20 cellular contexts compared by ENCODE assay signal in genomic region chr5:151495330-151495729, GRCh38. TPM values are rescaled to one million over a fixed set of nuclear protein-coding genes. Genes with fewer than 3 reads are reported as not detected.
DNase-seq lines count a peak whose midpoint lies in the region; ATAC-seq and TF ChIP-seq lines count a peak whose summit lies in the region.
"Had no signal": no experiment of that assay in that cellular context is flagged by ENCODE, and none has a peak within 500 bp of the region (broad histone marks: within the 10 kb centered on the region; RNA-seq: fewer than 3 reads in every experiment).

No MANE protein-coding gene starts in this region.

- CTCF ChIA-PET in IMR-90 (lab: Yijun Ruan, JAX): no interaction called here

- H3K27ac ChIP-seq in IMR-90 (ENCODE audit: insufficient read depth, low read length): no peak overlapping the region
- no peak overlapping the region for H3K27ac ChIP-seq in epithelial cell of prostate

- no peak for TF ChIP-seq RAD21 in IMR-90 (IDR thresholded peaks at IDR 0.05; ENCODE audit: low read length)

- no peak for TF ChIP-seq POLR2A in IMR-90 (IDR thresholded peaks at IDR 0.05; ENCODE audit: low read depth, low read length)

- no peak overlapping the region for H3K18ac ChIP-seq in IMR-90 (ENCODE audit: low read depth, low read length)

- no CpG with 5 or more reads among the region's 2 CpGs for WGBS in IMR-90 (ENCODE audit: extremely low coverage in 2 of 2, insufficient read length in 1 of 2), 2 experiments

- no peak overlapping the region for H3K23ac ChIP-seq in IMR-90 (ENCODE audit: low read depth, low read length)

- H3K9ac ChIP-seq in IMR-90 (ENCODE audit: low read depth, low read length): no peak overlapping the region

- in situ Hi-C loops in IMR-90 (cut with MboI; ENCODE audit: low sequenced_read_pairs): no loop called here

- no peaks in the 10 kb centered on the region for H3K4me1 ChIP-seq in IMR-90 (ENCODE audit: control insufficient read depth, insufficient read depth, low read length)
- H3K4me1 ChIP-seq: BE2C had no signal

- dilution Hi-C loops in IMR-90 (cut with HindIII; ENCODE audit: low sequenced_read_pairs, unreplicated experiment): no loop called here

- POLR2A ChIA-PET in IMR-90 (lab: Charles Lee; ENCODE audit: unreplicated experiment): no interaction called here

- H2AK5ac ChIP-seq in IMR-90 (ENCODE audit: low read depth, low read length): no peak overlapping the region

- H2BK120ac ChIP-seq in IMR-90 (ENCODE audit: low read depth, low read length): no peak overlapping the region

- H3K36me3 ChIP-seq in IMR-90 (ENCODE audit: control insufficient read depth, insufficient read depth, low read length) (peaks cover 4% of the 10 kb centered on the region), H7 (replicated peaks; ENCODE audit: control insufficient read depth, insufficient read depth, low read length) (no peaks in the 10 kb centered on the region)
- H3K36me3 ChIP-seq: BE2C had no signal

- H2AFZ ChIP-seq in IMR-90 (replicated peaks; ENCODE audit: low read length, poor library complexity): no peak overlapping the region

- H4K20me1 ChIP-seq in IMR-90 (ENCODE audit: insufficient read depth, low read length): no peaks in the 10 kb centered on the region

- TF ChIP-seq CTCF in IMR-90 (conservative IDR thresholded peaks at IDR 0.05; ENCODE audit: low read depth, low read length): no peak

- no peak overlapping the region for H4K91ac ChIP-seq in IMR-90 (ENCODE audit: insufficient read depth, low read depth, low read length)

- no TSS peak for BruUV-seq in IMR-90 (replicated peaks; lab: Mats Ljungman, UMichigan)

- H3K9me3 ChIP-seq in IMR-90 (ENCODE audit: control insufficient read depth, insufficient read depth, low read length): no peaks in the 10 kb centered on the region
- H3K9me3 ChIP-seq: BE2C had no signal

- H3K79me1 ChIP-seq in IMR-90 (ENCODE audit: low read depth in 1 of 2, low read length in 2 of 2): peaks cover 0 to 6% of the 10 kb centered on the region in 2 experiments; a peak in 1 of 4 replicates

- H2BK5ac ChIP-seq in IMR-90 (ENCODE audit: low read depth, low read length, poor library complexity, severe bottlenecking): peak overlapping the region; percentile 73

- H3K9me1 ChIP-seq in IMR-90 (ENCODE audit: insufficient read depth, low read length): no peaks in the 10 kb centered on the region

- no peak overlapping the region for H2AK9ac ChIP-seq in IMR-90 (replicated peaks; ENCODE audit: low read depth, low read length, poor library complexity)

- intact Hi-C loops in IMR-90 (cut with micrococcal nuclease): loop anchor here (5.0 kb wide), 2 partner anchors 108 to 178 kb away; no protein-coding TSS in a partner anchor

- H3K27me3 ChIP-seq in IMR-90 (ENCODE audit: control insufficient read depth, insufficient read depth, low read length) (no peaks in the 10 kb centered on the region), H7 (ENCODE audit: control insufficient read depth, insufficient read depth, low read length) (no peaks in the 10 kb centered on the region)
- H3K27me3 ChIP-seq: BE2C had no signal

- H3K4ac ChIP-seq in IMR-90 (ENCODE audit: low read depth, low read length): no peak overlapping the region

- H2BK20ac ChIP-seq in IMR-90 (ENCODE audit: low read depth, low read length): no peak overlapping the region

- H4K8ac ChIP-seq in IMR-90 (ENCODE audit: low read depth in 2 of 2, low read length in 2 of 2): no peak overlapping the region

- H4K5ac ChIP-seq in IMR-90 (ENCODE audit: low read depth, low read length): no peak overlapping the region

- no peak overlapping the region for H3K14ac ChIP-seq in IMR-90 (replicated peaks; ENCODE audit: low read depth, low read length)

- no peak overlapping the region for H2BK15ac ChIP-seq in IMR-90 (ENCODE audit: low read depth, low read length)

- no peak overlapping the region for H3K4me2 ChIP-seq in IMR-90 (ENCODE audit: low read depth, low read length)

- peak; percentile 80 for ATAC-seq in IMR-90 (ENCODE audit: low read depth)
- no peak for ATAC-seq in HG03460 (IDR thresholded peaks at IDR 0.05; ENCODE audit: unreplicated experiment)
- ATAC-seq: HepG2 had no signal

- no peak overlapping the region for H3K56ac ChIP-seq in IMR-90 (ENCODE audit: extremely low read depth, insufficient read depth, low read length)

- DNase-seq in AG08396 (ENCODE audit: low spot score) (peak; percentile 30), IMR-90 (peak; percentile 81), epithelial cell of prostate (ENCODE audit: low read depth, low spot score) (peak; percentile 27), kidney tubule cell (ENCODE audit: low spot score) (peak; percentile 7), NCI-H526 treated with DMSO at 0.1 percent for 48 hours (lab: John Stamatoyannopoulos, UW) (no peak), H7 (no peak)
- DNase-seq in stimulated activated CD4-positive, alpha-beta T cell treated with anti-CD3 and anti-CD28 coated beads, Interleukin-2, amount 100 ng/mL, for 24 hours: no peak
- DNase-seq: 8988T; C1 segment of cervical spinal cord; CD4-positive, CD25-positive, alpha-beta regulatory T cell; CD8-positive, alpha-beta memory T cell; COR-L47; DMS 273 treated with DMSO at 0.1 percent for 48 hours; DMS53; DND-41; EL; KG1 had no signal

- H3K4me3 ChIP-seq in IMR-90 (ENCODE audit: insufficient read depth, low read depth, low read length) (no peak overlapping the region), H7 (ENCODE audit: insufficient read depth, low read depth, low read length) (no peak overlapping the region)

TF ChIP-seq in IMR-90, 13 proteins besides CTCF, POLR2A, EP300 and RAD21:
- peak; percentile 51; the same call in 1 of the 2 replicates for TF ChIP-seq FOS (IDR thresholded peaks at IDR 0.05; ENCODE audit: low read depth, low read length)
- TF ChIP-seq RCOR1 (IDR thresholded peaks at IDR 0.05; ENCODE audit: insufficient replicate concordance, low read length): no peak
- TF ChIP-seq CEBPB (IDR thresholded peaks at IDR 0.05; ENCODE audit: low read depth, low read length): peak; percentile 59

RNA-seq across cellular contexts. Expression of gene SLC36A1, which starts 47.9 kb away (rescaled TPM):
- total RNA-seq in IMR-90 (2012; rRNA removed): 5.3 and 5.7 TPM in 2 replicates
- polyA plus RNA-seq in IMR-90 (2012; rRNA removed): 8.7 and 9.4 TPM in 2 replicates
- polyA plus RNA-seq in IMR-90 (2012; cell fraction: cytosol; rRNA removed): 5.4 and 5.6 TPM in 2 replicates
- polyA plus RNA-seq in IMR-90 (2012; cell fraction: nucleus; rRNA removed; ENCODE audit: low replicate concordance): 27.2 and 30.1 TPM in 2 replicates
- 6.7 and 7.1 TPM in 2 replicates for total RNA-seq in H7 (2014; rRNA removed; shearing (Covaris generic))

Comparison
In these comparisons a context has a peak if more than half of its experiments do, and no peak if none do; other contexts are left out.
1. DNase-seq: peak in AG08396 (single experiment), IMR-90 (single experiment), epithelial cell of prostate (single experiment) and kidney tubule cell (single experiment); none in stimulated activated CD4-positive, alpha-beta T cell treated with anti-CD3 and anti-CD28 coated beads, Interleukin-2, amount 100 ng/mL, for 24 hours (0 of 2), NCI-H526 treated with DMSO at 0.1 percent for 48 hours (single experiment) and H7 (single experiment).